ENCODE assay signal across 7 cellular contexts in the genomic region with DNA sequence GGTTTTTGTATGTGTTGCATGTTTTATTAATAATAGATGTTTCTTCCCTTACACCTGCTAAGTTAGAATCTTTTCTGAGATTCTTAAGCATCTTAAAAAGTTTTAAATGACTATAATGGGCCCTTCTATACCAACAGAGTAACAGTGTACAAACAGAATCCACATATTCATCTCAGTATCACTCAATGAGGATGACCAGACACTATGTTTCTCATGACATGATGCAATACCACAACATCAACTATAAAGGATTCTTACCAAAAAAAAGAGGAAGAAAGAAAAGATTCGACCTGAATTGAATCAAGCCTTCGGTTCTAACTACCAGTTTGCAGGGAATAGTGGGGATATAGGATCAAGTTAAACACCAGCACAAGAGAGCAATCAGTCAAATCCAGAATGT. TPM values are rescaled to one million over a fixed set of nuclear protein-coding genes. Genes with fewer than 3 reads are reported as not detected.
DNase-seq lines count a peak whose midpoint lies in the region; ATAC-seq and TF ChIP-seq lines count a peak whose summit lies in the region.

No MANE protein-coding gene starts in this region.

- H3K27me3 ChIP-seq in smooth muscle cell (ENCODE audit: low read depth): no peaks in the 10 kb centered on the region

- no peaks in the 10 kb centered on the region for H3K36me3 ChIP-seq in smooth muscle cell (ENCODE audit: low read depth)

- no peak for TF ChIP-seq CTCF in smooth muscle cell (IDR thresholded peaks at IDR 0.05; ENCODE audit: borderline replicate concordance, insufficient read depth, poor library complexity, severe bottlenecking)

- H3K36me3 Mint-ChIP-seq in activated naive CD8-positive, alpha-beta T cell treated with anti-CD3 and anti-CD28 coated beads for 36 hours: peaks cover 37% of the 10 kb centered on the region
- H3K36me3 Mint-ChIP-seq in effector memory CD8-positive, alpha-beta T cell (ENCODE audit: insufficient read depth): peaks cover 22% of the 10 kb centered on the region

- H3K4me3 Mint-ChIP-seq in activated naive CD8-positive, alpha-beta T cell treated with anti-CD3 and anti-CD28 coated beads for 36 hours: no peak overlapping the region
- H3K4me3 Mint-ChIP-seq in effector memory CD8-positive, alpha-beta T cell: no peak overlapping the region

- H3K79me2 ChIP-seq in smooth muscle cell (ENCODE audit: low read depth): peaks cover 95% of the 10 kb centered on the region

- H3F3A ChIP-seq in smooth muscle cell (ENCODE audit: low read depth): peaks cover 3% of the 10 kb centered on the region

- no peak overlapping the region for H3K9ac ChIP-seq in smooth muscle cell (ENCODE audit: low read depth)

- peaks cover 5% of the 10 kb centered on the region for H3K9me3 Mint-ChIP-seq in activated naive CD8-positive, alpha-beta T cell treated with anti-CD3 and anti-CD28 coated beads for 36 hours
- H3K9me3 Mint-ChIP-seq in effector memory CD8-positive, alpha-beta T cell: no peaks in the 10 kb centered on the region

- no peak overlapping the region for H2AFZ ChIP-seq in smooth muscle cell (ENCODE audit: low read depth)

- H3K27ac ChIP-seq in smooth muscle cell (ENCODE audit: low read depth): peak overlapping the region; percentile 64

- peak overlapping the region; percentile 64 for H3K4me2 ChIP-seq in smooth muscle cell

- H4K20me1 ChIP-seq in smooth muscle cell (ENCODE audit: low read depth): peaks cover 96% of the 10 kb centered on the region

- H3K27me3 Mint-ChIP-seq in activated naive CD8-positive, alpha-beta T cell treated with anti-CD3 and anti-CD28 coated beads for 36 hours: no peaks in the 10 kb centered on the region
- H3K27me3 Mint-ChIP-seq in effector memory CD8-positive, alpha-beta T cell: no peaks in the 10 kb centered on the region

- H3K4me1 Mint-ChIP-seq in activated naive CD8-positive, alpha-beta T cell treated with anti-CD3 and anti-CD28 coated beads for 36 hours: peaks cover 38% of the 10 kb centered on the region
- H3K4me1 Mint-ChIP-seq in effector memory CD8-positive, alpha-beta T cell (ENCODE audit: low read depth in 2 of 2): peaks cover 19 to 62% of the 10 kb centered on the region in 2 donors

- DNase-seq in activated naive CD8-positive, alpha-beta T cell treated with anti-CD3 and anti-CD28 coated beads for 36 hours: no peak
- no peak for DNase-seq in smooth muscle cell (lab: John Stamatoyannopoulos, UW; ENCODE audit: unreplicated experiment)
- DNase-seq in effector memory CD8-positive, alpha-beta T cell: no peak
- DNase-seq in DMS53 treated with DMSO at 0.1 percent for 48 hours (lab: John Stamatoyannopoulos, UW; ENCODE audit: unreplicated experiment): no peak
- no peak for DNase-seq in hypothalamus (lab: John Stamatoyannopoulos, UW)

- H3K27ac Mint-ChIP-seq in activated naive CD8-positive, alpha-beta T cell treated with anti-CD3 and anti-CD28 coated beads for 36 hours: peak overlapping the region; percentile 72
- H3K27ac Mint-ChIP-seq in effector memory CD8-positive, alpha-beta T cell: peak overlapping the region in 1 of 2 donors; percentile 58

- no peak overlapping the region for H3K4me3 ChIP-seq in smooth muscle cell

- peaks cover 23% of the 10 kb centered on the region for H3K4me1 ChIP-seq in smooth muscle cell (ENCODE audit: low read depth)

- 98% methylated on average over 2 of the region's 2 CpGs for WGBS in smooth muscle cell (ENCODE audit: low lambda C conversion rate)

- H3K9me3 ChIP-seq in smooth muscle cell (replicated peaks; ENCODE audit: low read depth): no peaks in the 10 kb centered on the region

- ATAC-seq in GM19351 (IDR thresholded peaks at IDR 0.05; ENCODE audit: unreplicated experiment) (peak; percentile 95), HG03280 (IDR thresholded peaks at IDR 0.05; ENCODE audit: unreplicated experiment) (peak; percentile 74)
- ATAC-seq in effector memory CD8-positive, alpha-beta T cell (replicated peaks): no peak

RNA-seq across cellular contexts. Expression of gene INTS6, which starts 56.5 kb away (rescaled TPM):
- total RNA-seq in activated naive CD8-positive, alpha-beta T cell treated with anti-CD3 and anti-CD28 coated beads for 36 hours: 10 to 100 TPM; 42.6 to 44.5 TPM
- total RNA-seq in smooth muscle cell: 51.6 and 62.2 TPM in 2 replicates
- 22.5 and 29.7 TPM in 2 replicates for polyA plus RNA-seq in smooth muscle cell

RNA-seq across cellular contexts. Expression of gene SERPINE3, which starts 56.9 kb away (rescaled TPM):
- total RNA-seq in activated naive CD8-positive, alpha-beta T cell treated with anti-CD3 and anti-CD28 coated beads for 36 hours: not detected
- 0.09 TPM in 1 of 2 replicates, not detected in the other for total RNA-seq in smooth muscle cell
- 0.19 TPM in 1 of 2 replicates, not detected in the other for polyA plus RNA-seq in smooth muscle cell
